ENCODE assay signal across 27 cellular contexts in genomic region chr1:69657976-69658375, GRCh38.
"Had no signal": no experiment of that assay in that cellular context is flagged by ENCODE, and none has a peak within 500 bp of the region (broad histone marks: within the 10 kb centered on the region; RNA-seq: fewer than 3 reads in every experiment).

No MANE protein-coding gene starts in this region.

- H3K4me3 ChIP-seq: ascending aorta, breast epithelium, esophagus muscularis mucosa, gastroesophageal sphincter, heart right ventricle had no signal

- H3K36me3 Mint-ChIP-seq: activated naive CD8-positive, alpha-beta T cell treated with anti-CD3 and anti-CD28 coated beads for 36 hours; brain had no signal

- H3K27me3 Mint-ChIP-seq: activated CD4-positive, alpha-beta memory T cell treated with anti-CD3 and anti-CD28 coated beads, Interleukin-2, amount 10 ng/mL, durations not matched to agents 7 days and 5 days; activated CD4-positive, alpha-beta T cell treated with anti-CD3 and anti-CD28 coated beads, Interleukin-2, amount 10 ng/mL, durations not matched to agents 7 days and 5 days; activated naive CD8-positive, alpha-beta T cell treated with anti-CD3 and anti-CD28 coated beads for 36 hours; activated naive CD8-positive, alpha-beta T cell treated with anti-CD3 and anti-CD28 coated beads, Interleukin-2, amount 50 U/mL, for 24 hours; brain; central memory CD8-positive, alpha-beta T cell; effector memory CD8-positive, alpha-beta T cell had no signal

- H3K4me1 Mint-ChIP-seq: activated CD4-positive, alpha-beta memory T cell treated with anti-CD3 and anti-CD28 coated beads, Interleukin-2, amount 10 ng/mL, durations not matched to agents 7 days and 5 days; activated naive CD8-positive, alpha-beta T cell treated with anti-CD3 and anti-CD28 coated beads for 36 hours; central memory CD8-positive, alpha-beta T cell had no signal

- H3K9me3 Mint-ChIP-seq: activated CD4-positive, alpha-beta memory T cell treated with anti-CD3 and anti-CD28 coated beads, Interleukin-2, amount 10 ng/mL, durations not matched to agents 7 days and 5 days; activated CD4-positive, alpha-beta T cell treated with anti-CD3 and anti-CD28 coated beads, Interleukin-2, amount 10 ng/mL, durations not matched to agents 7 days and 5 days had no signal

- DNase-seq: activated CD4-positive, alpha-beta memory T cell treated with anti-CD3 and anti-CD28 coated beads, Interleukin-2, amount 10 ng/mL, durations not matched to agents 7 days and 5 days; activated CD4-positive, alpha-beta T cell treated with anti-CD3 and anti-CD28 coated beads for 4 hours; activated CD4-positive, alpha-beta T cell treated with anti-CD3 and anti-CD28 coated beads, Interleukin-2, amount 10 ng/mL, durations not matched to agents 7 days and 5 days; activated CD4-positive, alpha-beta T cell treated with anti-CD3 and anti-CD28 coated beads, Interleukin-2, amount 50 U/mL, for 4 hours; activated CD4-positive, CD25-positive, alpha-beta regulatory T cell; activated CD4-positive, CD25-positive, alpha-beta regulatory T cell treated with anti-CD3 and anti-CD28 coated beads, Interleukin-2, amount 50 U/mL, for 72 hours; activated CD8-positive, alpha-beta memory T cell treated with anti-CD3 and anti-CD28 coated beads for 24 hours; activated gamma-delta T cell; activated naive CD4-positive, alpha-beta T cell treated with anti-CD3 and anti-CD28 coated beads, Interleukin-2, amount 50 U/mL, for 16 hours; activated naive CD4-positive, alpha-beta T cell treated with Interleukin-2 at 50 U/mL for 16 hours; activated naive CD8-positive, alpha-beta T cell treated with anti-CD3 and anti-CD28 coated beads for 36 hours; activated naive CD8-positive, alpha-beta T cell treated with anti-CD3 and anti-CD28 coated beads, Interleukin-2, amount 50 U/mL, for 24 hours; activated T-cell treated with anti-CD3 and anti-CD28 coated beads, Interleukin-2, amount 50 U/mL, for 48 hours; cortex of kidney; dermis blood vessel endothelial cell; effector CD4-positive, alpha-beta T cell; effector memory CD8-positive, alpha-beta T cell; erythroblast; foreskin melanocyte; heart right ventricle; T-helper 2 cell had no signal

- H3K27ac Mint-ChIP-seq: activated CD4-positive, alpha-beta memory T cell treated with anti-CD3 and anti-CD28 coated beads, Interleukin-2, amount 10 ng/mL, durations not matched to agents 7 days and 5 days; activated naive CD8-positive, alpha-beta T cell treated with anti-CD3 and anti-CD28 coated beads for 36 hours; effector memory CD8-positive, alpha-beta T cell had no signal

- ATAC-seq: activated naive CD8-positive, alpha-beta T cell treated with anti-CD3 and anti-CD28 coated beads, Interleukin-2, amount 50 U/mL, for 24 hours; effector memory CD8-positive, alpha-beta T cell; gastroesophageal sphincter; heart right ventricle had no signal

- H3K4me3 Mint-ChIP-seq: activated CD4-positive, alpha-beta memory T cell treated with anti-CD3 and anti-CD28 coated beads, Interleukin-2, amount 10 ng/mL, durations not matched to agents 7 days and 5 days; activated CD4-positive, alpha-beta T cell treated with anti-CD3 and anti-CD28 coated beads, Interleukin-2, amount 10 ng/mL, durations not matched to agents 7 days and 5 days; activated naive CD8-positive, alpha-beta T cell treated with anti-CD3 and anti-CD28 coated beads for 36 hours; activated naive CD8-positive, alpha-beta T cell treated with anti-CD3 and anti-CD28 coated beads, Interleukin-2, amount 50 U/mL, for 24 hours; brain; central memory CD8-positive, alpha-beta T cell; effector memory CD8-positive, alpha-beta T cell had no signal
